In the genomic region with DNA sequence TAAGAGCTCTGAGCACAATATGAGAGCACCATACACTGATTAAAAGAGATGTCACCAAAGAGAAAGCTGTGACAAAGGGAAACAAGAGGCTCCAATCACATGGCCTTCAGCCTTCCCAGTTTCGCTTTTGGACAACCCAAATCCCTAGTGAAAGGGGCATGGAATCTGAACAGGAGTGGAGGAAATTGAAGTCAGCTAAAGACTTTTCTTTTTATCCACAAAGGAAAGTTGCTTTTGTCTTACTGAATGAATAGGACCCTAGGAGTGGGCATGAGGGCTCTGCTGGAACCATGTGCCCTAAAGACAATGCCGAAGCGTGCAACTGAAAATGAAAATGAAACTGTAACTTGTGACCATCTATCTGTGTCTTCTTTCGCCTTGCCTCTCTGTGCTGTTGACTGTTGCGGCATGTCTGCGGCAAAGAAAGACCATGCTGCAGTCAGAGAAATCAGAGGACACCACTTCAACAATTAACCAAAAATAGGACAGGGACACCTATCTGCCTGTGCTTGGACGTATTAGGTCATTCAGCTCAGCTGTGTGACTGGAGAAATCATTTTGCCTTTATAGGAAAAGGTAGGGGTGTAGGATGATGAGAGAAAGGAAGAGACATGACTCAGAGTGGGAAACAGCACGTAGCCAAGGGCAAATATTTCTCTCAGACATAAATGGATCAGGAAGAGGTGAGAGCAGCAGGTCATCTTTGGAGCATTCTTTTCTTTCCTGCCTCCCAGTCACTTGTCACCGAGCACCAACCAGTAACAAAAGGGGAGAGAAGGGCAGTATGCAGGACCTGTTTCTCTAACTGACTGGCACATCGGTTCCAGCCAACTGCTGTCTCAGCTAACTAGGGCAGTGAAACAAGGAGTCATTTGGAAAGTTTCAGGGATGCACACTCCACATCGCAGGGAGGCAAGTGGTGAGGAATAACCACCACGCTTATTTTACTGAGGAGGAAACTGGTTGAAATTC, we compare ENCODE assay signal across 8 cellular contexts. TPM values are rescaled to one million over a fixed set of nuclear protein-coding genes. Genes with fewer than 3 reads are reported as not detected.
A peak's percentile ranks its signal among the peaks of the same experiment; 100 is the strongest.
DNase-seq lines count a peak whose midpoint lies in the region; ATAC-seq and TF ChIP-seq lines count a peak whose summit lies in the region.

No MANE protein-coding gene starts in this region.

- intact Hi-C loops in esophagus muscularis mucosa (cut with DNase I) = no loop called here
- intact Hi-C loops in prostate gland (cut with DNase I) = loop anchor here (5.0 kb wide), 1 partner anchor 240 kb away; no protein-coding TSS in a partner anchor

- H3K4me2 ChIP-seq in SK-N-SH = peak overlapping the region; percentile 66

- TF ChIP-seq POLR2A in esophagus muscularis mucosa (IDR thresholded peaks at IDR 0.05; ENCODE audit: low read depth) (no peak), prostate gland (IDR thresholded peaks at IDR 0.05) (no peak)

- H3K27me3 ChIP-seq in SK-N-SH (ENCODE audit: insufficient read depth) = no peaks in the 10 kb centered on the region
- H3K27me3 ChIP-seq in esophagus muscularis mucosa = no peaks in the 10 kb centered on the region
- no peaks in the 10 kb centered on the region for H3K27me3 ChIP-seq in prostate gland (replicated peaks; ENCODE audit: insufficient read depth)

- peak; percentile 99 for ATAC-seq in GM19463 (IDR thresholded peaks at IDR 0.05; ENCODE audit: unreplicated experiment)
- ATAC-seq in HG03457 (IDR thresholded peaks at IDR 0.05; ENCODE audit: unreplicated experiment) = peak; percentile 97

- H4K20me1 ChIP-seq in SK-N-SH (ENCODE audit: insufficient read depth) = no peaks in the 10 kb centered on the region

- DNase-seq in Daoy (ENCODE audit: low read depth) (peak; percentile 92), SK-N-SH (no peak), esophagus muscularis mucosa (ENCODE audit: extremely low spot score) (no peak), prostate gland (ENCODE audit: low spot score) (no peak), HuH-7.5 (ENCODE audit: low spot score) (no peak), activated gamma-delta T cell treated with Interleukin-2 at 50 U/mL for 16 hours (no peak)

- CTCF ChIA-PET in SK-N-SH (lab: Yijun Ruan, JAX) = interaction anchor here (1.9 to 3.7 kb wide), 2 partner anchors 14 to 79 kb away, joined by 4 to 12 read pairs; no protein-coding TSS in a partner anchor

- H3K27ac ChIP-seq in SK-N-SH (ENCODE audit: low read depth in 2 of 2, low read length in 1 of 2) (peak overlapping the region; percentile 93 to 95), esophagus muscularis mucosa (replicated peaks in 1 of 4) (peak overlapping the region; percentile 80 to 83 (median 82)), prostate gland (peak overlapping the region; percentile 48 to 51)

- H3K36me3 ChIP-seq in SK-N-SH (replicated peaks in 1 of 2; ENCODE audit: control insufficient read depth in 1 of 2, insufficient read depth in 2 of 2, low read length in 1 of 2) (peaks cover 20 to 23% of the 10 kb centered on the region in 2 experiments), esophagus muscularis mucosa (peaks cover 0 to 19% (median 7%) of the 10 kb centered on the region in 4 donors), prostate gland (no peaks in the 10 kb centered on the region)

- POLR2A ChIA-PET in SK-N-SH (lab: Yijun Ruan, JAX) = no interaction called here

- no peak for TF ChIP-seq RAD21 in SK-N-SH (IDR thresholded peaks at IDR 0.05; ENCODE audit: low read length)

- H3K4me3 ChIP-seq in SK-N-SH (ENCODE audit: low read depth in 2 of 2, low read length in 1 of 2) = peak overlapping the region; percentile 50 to 54
- peak overlapping the region; percentile 43 to 56 (median 46) for H3K4me3 ChIP-seq in esophagus muscularis mucosa
- H3K4me3 ChIP-seq in prostate gland = no peak overlapping the region

- no peaks in the 10 kb centered on the region for H3K9me2 ChIP-seq in SK-N-SH

- H3K9ac ChIP-seq in SK-N-SH = peak overlapping the region; percentile 67

- peaks cover 72% of the 10 kb centered on the region for H3F3A ChIP-seq in SK-N-SH (replicated peaks; ENCODE audit: insufficient read depth)

- H3K4me1 ChIP-seq in SK-N-SH (ENCODE audit: control insufficient read depth in 1 of 2, insufficient read depth in 2 of 2, low read depth in 1 of 2, low read length in 1 of 2) (peaks cover 10 to 57% of the 10 kb centered on the region in 2 experiments), esophagus muscularis mucosa (peaks cover 18 to 62% (median 38%) of the 10 kb centered on the region in 4 donors), prostate gland (replicated peaks) (no peaks in the 10 kb centered on the region)

- peaks cover 11% of the 10 kb centered on the region for H3K79me2 ChIP-seq in SK-N-SH (ENCODE audit: insufficient read depth)

- TF ChIP-seq CTCF in SK-N-SH (IDR thresholded peaks at IDR 0.05) (no peak), esophagus muscularis mucosa (IDR thresholded peaks at IDR 0.05) (no peak), prostate gland (IDR thresholded peaks at IDR 0.05) (no peak)

- WGBS in SK-N-SH (ENCODE audit: low lambda C conversion rate) = 4% methylated on average over 12 of the region's 12 CpGs
- 50% methylated on average over 12 of the region's 12 CpGs for WGBS in esophagus muscularis mucosa
- WGBS in prostate gland = 67% methylated on average over 12 of the region's 12 CpGs

- H2AFZ ChIP-seq in SK-N-SH (ENCODE audit: low read depth) = peak overlapping the region; percentile 57

- no peak for TF ChIP-seq EP300 in SK-N-SH (IDR thresholded peaks at IDR 0.05; ENCODE audit: borderline replicate concordance in 1 of 2, low read depth in 1 of 2, low read length in 1 of 2)
- TF ChIP-seq EP300 in esophagus muscularis mucosa (IDR thresholded peaks at IDR 0.05) = no peak

- H3K9me3 ChIP-seq in SK-N-SH (no peaks in the 10 kb centered on the region; the same call in 1 of the 2 replicates), esophagus muscularis mucosa (no peaks in the 10 kb centered on the region), prostate gland (no peaks in the 10 kb centered on the region)

TF ChIP-seq in SK-N-SH, 30 proteins besides CTCF, POLR2A, EP300 and RAD21 (continues in another document):
- TF ChIP-seq TCF12 (IDR thresholded peaks at IDR 0.05) (peak; percentile 41; the same call in 1 of the 2 replicates), ELF1 (IDR thresholded peaks at IDR 0.05) (no peak), CHD2 (IDR thresholded peaks at IDR 0.05; ENCODE audit: low read length, partially characterized antibody) (no peak), YY1 (IDR thresholded peaks at IDR 0.05; ENCODE audit: low read depth) (peak; percentile 14; the same call in 1 of the 2 replicates), GATA2 (CRISPR knock-in tag; IDR thresholded peaks at IDR 0.05) (no peak), FOSL2 (IDR thresholded peaks at IDR 0.05; ENCODE audit: borderline replicate concordance, low read depth) (peak; percentile 86), JUND (IDR thresholded peaks at IDR 0.05) (peak; percentile 56; the same call in 1 of the 2 replicates), MXI1 (IDR thresholded peaks at IDR 0.05; ENCODE audit: low read depth, low read length) (no peak), TEAD4 (IDR thresholded peaks at IDR 0.05; ENCODE audit: borderline replicate concordance, insufficient read depth) (0 out of 2 replicates have a peak, but pooled peaks have one; percentile 53), FOXM1 (IDR thresholded peaks at IDR 0.05; ENCODE audit: low read depth) (no peak)
- TF ChIP-seq, protein P1, sequence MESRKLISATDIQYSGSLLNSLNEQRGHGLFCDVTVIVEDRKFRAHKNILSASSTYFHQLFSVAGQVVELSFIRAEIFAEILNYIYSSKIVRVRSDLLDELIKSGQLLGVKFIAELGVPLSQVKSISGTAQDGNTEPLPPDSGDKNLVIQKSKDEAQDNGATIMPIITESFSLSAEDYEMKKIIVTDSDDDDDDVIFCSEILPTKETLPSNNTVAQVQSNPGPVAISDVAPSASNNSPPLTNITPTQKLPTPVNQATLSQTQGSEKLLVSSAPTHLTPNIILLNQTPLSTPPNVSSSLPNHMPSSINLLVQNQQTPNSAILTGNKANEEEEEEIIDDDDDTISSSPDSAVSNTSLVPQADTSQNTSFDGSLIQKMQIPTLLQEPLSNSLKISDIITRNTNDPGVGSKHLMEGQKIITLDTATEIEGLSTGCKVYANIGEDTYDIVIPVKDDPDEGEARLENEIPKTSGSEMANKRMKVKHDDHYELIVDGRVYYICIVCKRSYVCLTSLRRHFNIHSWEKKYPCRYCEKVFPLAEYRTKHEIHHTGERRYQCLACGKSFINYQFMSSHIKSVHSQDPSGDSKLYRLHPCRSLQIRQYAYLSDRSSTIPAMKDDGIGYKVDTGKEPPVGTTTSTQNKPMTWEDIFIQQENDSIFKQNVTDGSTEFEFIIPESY (IDR thresholded peaks at IDR 0.05; ENCODE audit: borderline replicate concordance, low read depth) = no peak
- TF ChIP-seq, protein P2, sequence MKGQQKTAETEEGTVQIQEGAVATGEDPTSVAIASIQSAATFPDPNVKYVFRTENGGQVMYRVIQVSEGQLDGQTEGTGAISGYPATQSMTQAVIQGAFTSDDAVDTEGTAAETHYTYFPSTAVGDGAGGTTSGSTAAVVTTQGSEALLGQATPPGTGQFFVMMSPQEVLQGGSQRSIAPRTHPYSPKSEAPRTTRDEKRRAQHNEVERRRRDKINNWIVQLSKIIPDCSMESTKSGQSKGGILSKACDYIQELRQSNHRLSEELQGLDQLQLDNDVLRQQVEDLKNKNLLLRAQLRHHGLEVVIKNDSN (IDR thresholded peaks at IDR 0.05; ENCODE audit: borderline replicate concordance, low read depth) = no peak; the same call in 1 of the 2 replicates
- TF ChIP-seq, protein P3, sequence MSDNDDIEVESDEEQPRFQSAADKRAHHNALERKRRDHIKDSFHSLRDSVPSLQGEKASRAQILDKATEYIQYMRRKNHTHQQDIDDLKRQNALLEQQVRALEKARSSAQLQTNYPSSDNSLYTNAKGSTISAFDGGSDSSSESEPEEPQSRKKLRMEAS (IDR thresholded peaks at IDR 0.05; ENCODE audit: low read depth) = peak; percentile 98

RNA-seq across cellular contexts. Expression of a gene that starts 12.3 kb away (rescaled TPM):
- total RNA-seq in Daoy (2014; rRNA removed; shearing (Covaris generic)) = 150 and 191 TPM in 2 replicates
- 182 and 265 TPM in 2 replicates for polyA plus RNA-seq in SK-N-SH (2012; rRNA removed)
- polyA plus RNA-seq in SK-N-SH (2012; cell fraction: cytosol; rRNA removed) = 265 and 285 TPM in 2 replicates
- 58.7 and 83.4 TPM in 2 replicates for polyA plus RNA-seq in SK-N-SH (2012; cell fraction: nucleus; rRNA removed)
- total RNA-seq in esophagus muscularis mucosa (100 to 1,000 TPM; 125 to 148 (median 129) TPM), prostate gland (10 to 100 TPM; 23.2 to 49.6 TPM)

RNA-seq across cellular contexts. Expression of a gene that starts 13.0 kb away (rescaled TPM):
- 465 and 514 TPM in 2 replicates for total RNA-seq in Daoy (2014; rRNA removed; shearing (Covaris generic))
- polyA plus RNA-seq in SK-N-SH (2012; rRNA removed) = 968 and 1,061 TPM in 2 replicates
- polyA plus RNA-seq in SK-N-SH (2012; cell fraction: cytosol; rRNA removed) = 882 and 1,015 TPM in 2 replicates
- polyA plus RNA-seq in SK-N-SH (2012; cell fraction: nucleus; rRNA removed) = 515 and 554 TPM in 2 replicates
- total RNA-seq in esophagus muscularis mucosa = 100 to 1,000 TPM; 434 to 638 (median 591) TPM
- 100 to 1,000 TPM in 1 of 2 donors, 10 to 100 TPM in 1; 54.0 to 114 TPM for total RNA-seq in prostate gland

Comparison
In these comparisons a context has a peak if more than half of its experiments do, and no peak if none do; other contexts are left out.
1. H3K4me3 ChIP-seq: peak in SK-N-SH (2 of 2) and esophagus muscularis mucosa (4 of 4); none in prostate gland (0 of 2).
2. Peak in every context shown above with its lines, with median percentiles within 50 percentile points of each other: H3K27ac ChIP-seq.